ENCODE assay signal across 15 cellular contexts in the genomic region with DNA sequence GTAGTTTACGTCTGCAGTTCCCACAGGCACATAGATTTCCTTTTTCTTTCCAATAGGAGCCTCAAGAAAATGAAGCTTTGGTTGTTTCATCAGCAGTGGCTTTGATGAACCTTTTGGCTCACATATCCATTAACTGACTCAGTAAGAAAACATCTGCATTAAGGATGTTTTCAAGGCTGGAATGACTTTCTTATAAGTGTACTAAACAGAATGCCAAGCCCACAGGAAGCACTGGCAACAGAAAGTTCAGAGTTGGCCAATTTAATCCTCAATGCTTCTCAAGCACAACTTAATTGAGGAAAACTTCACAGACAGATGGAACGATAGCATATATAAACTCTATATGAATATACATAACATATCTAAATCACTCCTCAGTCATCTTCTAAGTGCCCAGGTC.
A peak's percentile ranks its signal among the peaks of the same experiment; 100 is the strongest.
DNase-seq lines count a peak whose midpoint lies in the region; ATAC-seq, FAIRE-seq and TF ChIP-seq lines count a peak whose summit lies in the region.
"Had no signal": no experiment of that assay in that cellular context is flagged by ENCODE, and none has a peak within 500 bp of the region (broad histone marks: within the 10 kb centered on the region; RNA-seq: fewer than 3 reads in every experiment).

No MANE protein-coding gene starts in this region.

- TF ChIP-seq CTCF in HFFc6 (IDR thresholded peaks at IDR 0.05) (no peak), brain microvascular endothelial cell (IDR thresholded peaks at IDR 0.05; ENCODE audit: low read depth, low read length, missing control alignments) (no peak), keratinocyte (optimal IDR thresholded peaks at IDR 0.05 in 1 of 3, IDR thresholded peaks at IDR 0.05 in 1 of 3, conservative IDR thresholded peaks at IDR 0.05 in 1 of 3; ENCODE audit: extremely low read depth in 1 of 3, insufficient read depth in 2 of 3, low read length in 3 of 3) (no peak)

- peaks cover 11% of the 10 kb centered on the region; the same call in 1 of the 2 replicates for H3K9me3 Mint-ChIP-seq in HFFc6
- H3K9me3 Mint-ChIP-seq in activated T-helper 2 cell treated with anti-CD3 and anti-CD28 coated beads, Interferon-gamma antibody, Interleukin-2, Interleukin-4, amounts not matched to agents 10 μg/mL and 5 μg/mL and 100 μg/mL, durations not matched to agents 14 hours and 24 hours and 36 hours, result no peaks in the 10 kb centered on the region
- H3K9me3 Mint-ChIP-seq: memory B cell, type B pancreatic cell had no signal

- H3K27me3 Mint-ChIP-seq in HFFc6 (ENCODE audit: insufficient read depth), result no peaks in the 10 kb centered on the region; the same call in 1 of the 2 replicates
- peaks cover 2% of the 10 kb centered on the region for H3K27me3 Mint-ChIP-seq in activated T-helper 2 cell treated with anti-CD3 and anti-CD28 coated beads, Interferon-gamma antibody, Interleukin-2, Interleukin-4, amounts not matched to agents 10 μg/mL and 5 μg/mL and 100 μg/mL, durations not matched to agents 14 hours and 24 hours and 36 hours (ENCODE audit: low read depth)

- no peak for TF ChIP-seq POLR2A in erythroblast (IDR thresholded peaks at IDR 0.05; ENCODE audit: low read length)

- H3K9me3 ChIP-seq in keratinocyte (ENCODE audit: control insufficient read depth, low read depth, low read length), result peaks cover 4% of the 10 kb centered on the region
- H3K9me3 ChIP-seq: neutrophil had no signal

- H3K4me1 ChIP-seq in ACC112 (ENCODE audit: control insufficient read depth, insufficient read depth, low read length, unreplicated experiment), result peaks cover 31% of the 10 kb centered on the region
- H3K4me1 ChIP-seq in keratinocyte (ENCODE audit: control insufficient read depth, extremely low read depth, insufficient read depth, low read length), result peaks cover 30% of the 10 kb centered on the region

- intact Hi-C loops in activated T-helper 2 cell treated with anti-CD3 and anti-CD28 coated beads, Interferon-gamma antibody, Interleukin-2, Interleukin-4, amounts not matched to agents 10 μg/mL and 5 μg/mL and 100 μg/mL, durations not matched to agents 14 hours and 24 hours and 36 hours (cut with micrococcal nuclease), result no loop called here

- peaks cover 35% of the 10 kb centered on the region for H3K4me1 Mint-ChIP-seq in HFFc6 (ENCODE audit: low read depth)
- peaks cover 1% of the 10 kb centered on the region for H3K4me1 Mint-ChIP-seq in activated T-helper 2 cell treated with anti-CD3 and anti-CD28 coated beads, Interferon-gamma antibody, Interleukin-2, Interleukin-4, amounts not matched to agents 10 μg/mL and 5 μg/mL and 100 μg/mL, durations not matched to agents 14 hours and 24 hours and 36 hours (ENCODE audit: low read depth)

- peak; percentile 92 for FAIRE-seq in keratinocyte (lab: Jason Lieb, UNC)

- dilution Hi-C loops in keratinocyte (cut with MboI; ENCODE audit: extremely low pct_ligation_motif_present, low sequenced_read_pairs), result no loop called here

- DNase-seq in HFFc6 (peak; percentile 60), brain microvascular endothelial cell (peak; percentile 63), keratinocyte (ENCODE audit: low read depth, low spot score) (peak; percentile 59), amniotic stem cell (lab: John Stamatoyannopoulos, UW) (no peak), erythroblast (lab: John Stamatoyannopoulos, UW) (no peak)
- no peak for DNase-seq in activated T-helper 2 cell treated with anti-CD3 and anti-CD28 coated beads, Interferon-gamma antibody, Interleukin-2, Interleukin-4, amounts not matched to agents 10 μg/mL and 5 μg/mL and 100 μg/mL, durations not matched to agents 14 hours and 24 hours and 36 hours (ENCODE audit: low spot score)
- DNase-seq: activated T-cell treated with anti-CD3 and anti-CD28 coated beads, Interleukin-2, amount 50 U/mL, for 1 hour; DMS79 treated with DMSO at 0.1 percent for 48 hours; Kasumi-1 had no signal

- in situ Hi-C loops in brain microvascular endothelial cell (cut with HindIII; ENCODE audit: low pct_ligation_motif_present, low sequenced_read_pairs), result no loop called here

- H2AFZ ChIP-seq in ACC112 (ENCODE audit: low read length, unreplicated experiment) (no peak overlapping the region), keratinocyte (ENCODE audit: control insufficient read depth, low read length) (no peak overlapping the region)

- no peaks in the 10 kb centered on the region for H3K79me2 ChIP-seq in ACC112 (ENCODE audit: control insufficient read depth, insufficient read depth, low read length, unreplicated experiment)
- no peaks in the 10 kb centered on the region for H3K79me2 ChIP-seq in keratinocyte (ENCODE audit: control insufficient read depth, insufficient read depth, low read length)

- H3K27ac ChIP-seq in ACC112 (ENCODE audit: low read depth, low read length) (peak overlapping the region; percentile 27), brain microvascular endothelial cell (peak overlapping the region; percentile 20), keratinocyte (ENCODE audit: control insufficient read depth, insufficient read depth, low read length) (no peak overlapping the region)
- H3K27ac ChIP-seq: neutrophil, SK-N-MC had no signal

- peak overlapping the region; percentile 42 for H3K4me2 ChIP-seq in keratinocyte (ENCODE audit: control insufficient read depth, extremely low read depth, insufficient read depth, low read depth, low read length)

- H3K9me1 ChIP-seq in keratinocyte (ENCODE audit: control insufficient read depth, extremely low read depth, insufficient read depth, low read length), result no peaks in the 10 kb centered on the region

- no peak overlapping the region for H3K27ac Mint-ChIP-seq in HFFc6
- no peak overlapping the region for H3K27ac Mint-ChIP-seq in activated T-helper 2 cell treated with anti-CD3 and anti-CD28 coated beads, Interferon-gamma antibody, Interleukin-2, Interleukin-4, amounts not matched to agents 10 μg/mL and 5 μg/mL and 100 μg/mL, durations not matched to agents 14 hours and 24 hours and 36 hours
- H3K27ac Mint-ChIP-seq: memory B cell, type B pancreatic cell had no signal

- H3K27me3 ChIP-seq in ACC112 (ENCODE audit: insufficient read depth, low read length), result no peaks in the 10 kb centered on the region
- no peaks in the 10 kb centered on the region for H3K27me3 ChIP-seq in brain microvascular endothelial cell (replicated peaks)
- H3K27me3 ChIP-seq in keratinocyte (ENCODE audit: control insufficient read depth, extremely low read depth, insufficient read depth, low read length), result no peaks in the 10 kb centered on the region

- no peak for ATAC-seq in GM18867 (IDR thresholded peaks at IDR 0.05; ENCODE audit: unreplicated experiment)

- no peaks in the 10 kb centered on the region for H3K36me3 Mint-ChIP-seq in HFFc6 (ENCODE audit: low read depth)
- no peaks in the 10 kb centered on the region for H3K36me3 Mint-ChIP-seq in activated T-helper 2 cell treated with anti-CD3 and anti-CD28 coated beads, Interferon-gamma antibody, Interleukin-2, Interleukin-4, amounts not matched to agents 10 μg/mL and 5 μg/mL and 100 μg/mL, durations not matched to agents 14 hours and 24 hours and 36 hours (ENCODE audit: low read depth)
- H3K36me3 Mint-ChIP-seq: memory B cell had no signal

- H4K20me1 ChIP-seq in keratinocyte (ENCODE audit: control insufficient read depth, extremely low read depth, insufficient read depth, low read length), result no peaks in the 10 kb centered on the region

- no peak overlapping the region for H3K4me3 ChIP-seq in ACC112 (ENCODE audit: low read depth, low read length)
- H3K4me3 ChIP-seq in brain microvascular endothelial cell (ENCODE audit: low read depth, low read length), result no peak overlapping the region
- H3K4me3 ChIP-seq in keratinocyte (ENCODE audit: control insufficient read depth in 2 of 3, extremely low read depth in 1 of 3, insufficient read depth in 2 of 3, low read depth in 1 of 3, low read length in 3 of 3), result no peak overlapping the region
- H3K4me3 ChIP-seq: SK-N-MC had no signal

- H3K4me3 Mint-ChIP-seq in HFFc6, result no peak overlapping the region
- H3K4me3 Mint-ChIP-seq in activated T-helper 2 cell treated with anti-CD3 and anti-CD28 coated beads, Interferon-gamma antibody, Interleukin-2, Interleukin-4, amounts not matched to agents 10 μg/mL and 5 μg/mL and 100 μg/mL, durations not matched to agents 14 hours and 24 hours and 36 hours (ENCODE audit: low read depth), result no peak overlapping the region
- H3K4me3 Mint-ChIP-seq: memory B cell, type B pancreatic cell had no signal

- no peak overlapping the region for H3K9ac ChIP-seq in keratinocyte (ENCODE audit: control insufficient read depth, extremely low read depth, insufficient read depth, low read length)

- H3K36me3 ChIP-seq in ACC112 (ENCODE audit: insufficient read depth, low read length) (no peaks in the 10 kb centered on the region), brain microvascular endothelial cell (replicated peaks) (no peaks in the 10 kb centered on the region), keratinocyte (ENCODE audit: control insufficient read depth in 2 of 2, extremely low read depth in 1 of 2, insufficient read depth in 2 of 2, low read length in 2 of 2) (no peaks in the 10 kb centered on the region)
- H3K36me3 ChIP-seq: neutrophil had no signal

Comparison
In these comparisons a context has a peak if more than half of its experiments do, and no peak if none do; other contexts are left out.
1. DNase-seq: peak in HFFc6 (single experiment), brain microvascular endothelial cell (single experiment) and keratinocyte (single experiment); none in activated T-helper 2 cell treated with anti-CD3 and anti-CD28 coated beads, Interferon-gamma antibody, Interleukin-2, Interleukin-4, amounts not matched to agents 10 μg/mL and 5 μg/mL and 100 μg/mL, durations not matched to agents 14 hours and 24 hours and 36 hours (single experiment), amniotic stem cell (single experiment) and erythroblast (0 of 2).